ENCODE assay signal across 25 cellular contexts in the genomic region with DNA sequence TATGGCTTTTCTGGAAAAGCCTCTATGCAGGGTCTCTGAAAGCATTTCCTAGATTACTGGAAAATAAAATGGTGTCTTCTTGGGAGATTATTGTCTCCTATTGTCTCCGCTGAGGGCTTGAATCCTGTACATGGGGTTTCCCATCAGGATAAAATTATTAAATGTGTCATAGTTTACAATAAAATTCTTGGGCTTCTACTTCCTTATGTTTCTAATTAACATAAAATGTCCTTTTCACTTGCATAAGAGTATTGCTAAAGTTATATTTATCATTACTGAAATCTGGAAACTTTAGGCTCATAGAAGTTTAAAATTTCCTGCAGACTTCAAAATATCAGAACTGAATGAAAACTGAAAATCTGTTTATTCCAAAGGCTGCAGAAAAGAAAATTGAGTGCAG.
"Had no signal": no experiment of that assay in that cellular context is flagged by ENCODE, and none has a peak within 500 bp of the region (broad histone marks: within the 10 kb centered on the region; RNA-seq: fewer than 3 reads in every experiment).

No MANE protein-coding gene starts in this region.

- H3K36me3 Mint-ChIP-seq: mesothelial cell of epicardium; naive B cell; natural killer cell; stimulated activated naive B cell treated with anti-CD40 and anti-IgM and Interleukin-4, amounts not matched to agents 10 μg/mL and 1 μg/mL and 100 μg/mL, for 72 hours had no signal

- H3K36me3 ChIP-seq: left ventricle myocardium inferior, neural progenitor cell, neutrophil, ovary, right atrium auricular region, right lobe of liver, stomach, thyroid gland, transverse colon, upper lobe of left lung, vagina had no signal

- H3K27me3 Mint-ChIP-seq: naive B cell; progenitor cell of endocrine pancreas; stimulated activated naive B cell treated with anti-CD40 and anti-IgM and Interleukin-4, amounts not matched to agents 10 μg/mL and 1 μg/mL and 100 μg/mL, for 72 hours had no signal

- H3K9ac ChIP-seq: neural progenitor cell had no signal

- H3K4me3 ChIP-seq: left ventricle myocardium inferior, lung, neural progenitor cell, ovary, right atrium auricular region, right lobe of liver, smooth muscle cell, stomach, testis, thyroid gland, transverse colon, upper lobe of left lung, vagina had no signal

- H3K4me1 ChIP-seq: left ventricle myocardium inferior, neural progenitor cell, right atrium auricular region, right lobe of liver, stomach, thyroid gland, transverse colon, upper lobe of left lung, vagina had no signal

- ATAC-seq: natural killer cell; right lobe of liver; stimulated activated naive B cell treated with anti-CD40 and anti-IgM and Interleukin-4, amounts not matched to agents 10 μg/mL and 1 μg/mL and 100 μg/mL, for 72 hours; stimulated activated naive CD8-positive, alpha-beta T cell treated with anti-CD3 and anti-CD28 coated beads, Interleukin-15, Interleukin-2, amounts not matched to agents 100 U/mL and 50 U/mL, for 24 hours had no signal

- H3K4me3 Mint-ChIP-seq: mesothelial cell of epicardium; naive B cell; natural killer cell; nephron progenitor cell; neural progenitor cell; stimulated activated naive B cell treated with anti-CD40 and anti-IgM and Interleukin-4, amounts not matched to agents 10 μg/mL and 1 μg/mL and 100 μg/mL, for 72 hours had no signal

- DNase-seq: islet precursor cell; left ventricle myocardium inferior; mesendoderm; naive B cell; natural killer cell; nephron progenitor cell; ovary; right lobe of liver; stimulated activated CD4-positive, alpha-beta T cell treated with anti-CD3 and anti-CD28 coated beads, Interleukin-1b, Interleukin-23, amount 100 ng/mL, for 48 hours; stimulated activated CD4-positive, alpha-beta T cell treated with anti-CD3 and anti-CD28 coated beads, Interleukin-4, amount 100 ng/mL, for 1 hour; stimulated activated naive B cell treated with anti-CD40 and anti-IgM and Interleukin-4, amounts not matched to agents 10 μg/mL and 1 μg/mL and 100 μg/mL, for 72 hours; stimulated activated naive CD8-positive, alpha-beta T cell treated with anti-CD3 and anti-CD28 coated beads, Interleukin-15, Interleukin-2, amounts not matched to agents 100 U/mL and 50 U/mL, for 24 hours; stomach; testis; thyroid gland; transverse colon; upper lobe of left lung had no signal

- H3K27ac Mint-ChIP-seq: mesothelial cell of epicardium; naive B cell; natural killer cell; nephron progenitor cell; progenitor cell of endocrine pancreas; stimulated activated naive B cell treated with anti-CD40 and anti-IgM and Interleukin-4, amounts not matched to agents 10 μg/mL and 1 μg/mL and 100 μg/mL, for 72 hours had no signal

- H3K4me1 Mint-ChIP-seq: naive B cell; natural killer cell; nephron progenitor cell; stimulated activated naive B cell treated with anti-CD40 and anti-IgM and Interleukin-4, amounts not matched to agents 10 μg/mL and 1 μg/mL and 100 μg/mL, for 72 hours had no signal

- H3K27me3 ChIP-seq: neural progenitor cell, neutrophil, ovary, right atrium auricular region, right lobe of liver, stomach, testis, thyroid gland, transverse colon, upper lobe of left lung, vagina had no signal

- H3K9me3 Mint-ChIP-seq: mesothelial cell of epicardium, nephron progenitor cell had no signal

- H3K9me3 ChIP-seq: left ventricle myocardium inferior, neutrophil, ovary, right atrium auricular region, right lobe of liver, stomach, testis, thyroid gland, transverse colon, upper lobe of left lung, vagina had no signal
